ENCODE assay signal across 9 cellular contexts in genomic region chr10:101467286-101467770, GRCh38.
A peak's percentile ranks its signal among the peaks of the same experiment; 100 is the strongest.
DNase-seq lines count a peak whose midpoint lies in the region; ATAC-seq and TF ChIP-seq lines count a peak whose summit lies in the region.
"Had no signal": no experiment of that assay in that cellular context is flagged by ENCODE, and none has a peak within 500 bp of the region (broad histone marks: within the 10 kb centered on the region; RNA-seq: fewer than 3 reads in every experiment).

No MANE protein-coding gene starts in this region.

- no peaks in the 10 kb centered on the region for H3K9me3 Mint-ChIP-seq in activated T-helper 17 cell treated with anti-CD3 and anti-CD28 coated beads, Interleukin-2, amount 50 U/mL, for 72 hours
- H3K9me3 Mint-ChIP-seq: stimulated activated naive CD8-positive, alpha-beta T cell treated with anti-CD3 and anti-CD28 coated beads, Interleukin-15, Interleukin-2, amounts not matched to agents 100 ng/mL and 50 ng/mL, for 24 hours had no signal

- H3K4me1 ChIP-seq in foreskin keratinocyte = no peaks in the 10 kb centered on the region
- no peaks in the 10 kb centered on the region for H3K4me1 ChIP-seq in ovary (ENCODE audit: insufficient read depth)

- H3K9me3 ChIP-seq in ovary = no peaks in the 10 kb centered on the region

- H3K36me3 ChIP-seq in ovary = no peaks in the 10 kb centered on the region

- intact Hi-C loops in ovary (cut with DNase I) = loop anchor here in 3 of 4 donors (10.0 kb wide), 1 partner anchor 253 kb away; no protein-coding TSS in a partner anchor

- ATAC-seq in HG03175 (IDR thresholded peaks at IDR 0.05; ENCODE audit: unreplicated experiment) (peak; percentile 53), foreskin keratinocyte (peak; percentile 53), omental fat pad (ENCODE audit: low FRiP score) (no peak)
- peak; percentile 74 for ATAC-seq in activated T-helper 17 cell treated with anti-CD3 and anti-CD28 coated beads, Interleukin-2, amount 50 U/mL, for 72 hours (replicated peaks)

- no peak overlapping the region for H3K4me3 ChIP-seq in ovary

- H3K27me3 Mint-ChIP-seq in activated T-helper 17 cell treated with anti-CD3 and anti-CD28 coated beads, Interleukin-2, amount 50 U/mL, for 72 hours = no peaks in the 10 kb centered on the region
- H3K27me3 Mint-ChIP-seq: stimulated activated naive CD8-positive, alpha-beta T cell treated with anti-CD3 and anti-CD28 coated beads, Interleukin-15, Interleukin-2, amounts not matched to agents 100 ng/mL and 50 ng/mL, for 24 hours had no signal

- H3K4me3 Mint-ChIP-seq in activated T-helper 17 cell treated with anti-CD3 and anti-CD28 coated beads, Interleukin-2, amount 50 U/mL, for 72 hours = no peak overlapping the region
- H3K4me3 Mint-ChIP-seq: stimulated activated naive CD8-positive, alpha-beta T cell treated with anti-CD3 and anti-CD28 coated beads, Interleukin-15, Interleukin-2, amounts not matched to agents 100 ng/mL and 50 ng/mL, for 24 hours had no signal

- no peak overlapping the region for H3K27ac Mint-ChIP-seq in activated T-helper 17 cell treated with anti-CD3 and anti-CD28 coated beads, Interleukin-2, amount 50 U/mL, for 72 hours
- H3K27ac Mint-ChIP-seq: stimulated activated naive CD8-positive, alpha-beta T cell treated with anti-CD3 and anti-CD28 coated beads, Interleukin-15, Interleukin-2, amounts not matched to agents 100 ng/mL and 50 ng/mL, for 24 hours had no signal

- H3K27me3 ChIP-seq in foreskin keratinocyte (no peaks in the 10 kb centered on the region), ovary (no peaks in the 10 kb centered on the region)

- no peak for TF ChIP-seq POLR2A in ovary (IDR thresholded peaks at IDR 0.05)

- H3K4me1 Mint-ChIP-seq in activated T-helper 17 cell treated with anti-CD3 and anti-CD28 coated beads, Interleukin-2, amount 50 U/mL, for 72 hours = peaks cover 4% of the 10 kb centered on the region

- TF ChIP-seq EP300 in ovary (IDR thresholded peaks at IDR 0.05) = no peak

- no peaks in the 10 kb centered on the region for H3K36me3 Mint-ChIP-seq in activated T-helper 17 cell treated with anti-CD3 and anti-CD28 coated beads, Interleukin-2, amount 50 U/mL, for 72 hours (ENCODE audit: low read depth)

- WGBS in ovary, 3 donors = 1 to 3% (median 1%) methylated on average over 3 of the region's 3 CpGs

- peak; percentile 86 for DNase-seq in DMS53 (lab: John Stamatoyannopoulos, UW)
- DNase-seq in NCI-H526 treated with DMSO at 0.1 percent for 48 hours (lab: John Stamatoyannopoulos, UW) = peak; percentile 13
- DNase-seq in foreskin keratinocyte = peak; percentile 47 to 64
- DNase-seq in ovary = peak in 1 of 5 donors; percentile 25
- no peak for DNase-seq in omental fat pad (ENCODE audit: low spot score)
- no peak for DNase-seq in NK-92 treated with Interleukin-12 subunit alpha and Interleukin-12 subunit beta, amount 100 ng/mL, for 24 hours (lab: John Stamatoyannopoulos, UW)

- H3K27ac ChIP-seq in foreskin keratinocyte (no peak overlapping the region), ovary (no peak overlapping the region)

- TF ChIP-seq CTCF in foreskin keratinocyte (conservative IDR thresholded peaks at IDR 0.05) (peak; percentile 86), ovary (IDR thresholded peaks at IDR 0.05) (peak; percentile 22 to 70 (median 68)), omental fat pad (IDR thresholded peaks at IDR 0.05) (peak in 1 of 3 donors; percentile 9)

Comparison
In these comparisons a context has a peak if more than half of its experiments do, and no peak if none do; other contexts are left out.
1. DNase-seq: peak in DMS53 (single experiment), NCI-H526 treated with DMSO at 0.1 percent for 48 hours (single experiment) and foreskin keratinocyte (2 of 2); none in omental fat pad (single experiment) and NK-92 treated with Interleukin-12 subunit alpha and Interleukin-12 subunit beta, amount 100 ng/mL, for 24 hours (single experiment).